In genomic region chr2:215664847-215665525, GRCh38 we compare ENCODE assay signal across 8 cellular contexts.
DNase-seq lines count a peak whose midpoint lies in the region; ATAC-seq and TF ChIP-seq lines count a peak whose summit lies in the region.

No MANE protein-coding gene starts in this region.

- H3K27ac Mint-ChIP-seq in activated CD8-positive, alpha-beta T cell treated with anti-CD3 and anti-CD28 coated beads for 36 hours, result no peak overlapping the region
- H3K27ac Mint-ChIP-seq in activated CD8-positive, alpha-beta T cell treated with anti-CD3 and anti-CD28 coated beads, Interleukin-2, amount 10 ng/mL, durations not matched to agents 7 days and 5 days, result no peak overlapping the region
- no peak overlapping the region for H3K27ac Mint-ChIP-seq in activated naive CD8-positive, alpha-beta T cell treated with anti-CD3 and anti-CD28 coated beads, Interleukin-2, amount 50 U/mL, for 24 hours

- H3K36me3 Mint-ChIP-seq in activated CD8-positive, alpha-beta T cell treated with anti-CD3 and anti-CD28 coated beads for 36 hours (ENCODE audit: low read depth), result no peaks in the 10 kb centered on the region
- H3K36me3 Mint-ChIP-seq in activated CD8-positive, alpha-beta T cell treated with anti-CD3 and anti-CD28 coated beads, Interleukin-2, amount 10 ng/mL, durations not matched to agents 7 days and 5 days (ENCODE audit: low read depth), result no peaks in the 10 kb centered on the region
- no peaks in the 10 kb centered on the region for H3K36me3 Mint-ChIP-seq in activated naive CD8-positive, alpha-beta T cell treated with anti-CD3 and anti-CD28 coated beads, Interleukin-2, amount 50 U/mL, for 24 hours (ENCODE audit: low read depth)

- DNase-seq in activated CD8-positive, alpha-beta T cell treated with anti-CD3 and anti-CD28 coated beads for 36 hours, result no peak
- no peak for DNase-seq in activated CD8-positive, alpha-beta T cell treated with anti-CD3 and anti-CD28 coated beads, Interleukin-2, amount 10 ng/mL, durations not matched to agents 7 days and 5 days
- no peak for DNase-seq in activated naive CD8-positive, alpha-beta T cell treated with anti-CD3 and anti-CD28 coated beads, Interleukin-2, amount 50 U/mL, for 24 hours
- no peak for DNase-seq in mucosa of descending colon
- DNase-seq in stimulated activated CD4-positive, alpha-beta T cell treated with anti-CD3 and anti-CD28 coated beads, Interleukin-4, amount 100 ng/mL, for 1 hour, result no peak

- POLR2A ChIA-PET in activated CD8-positive, alpha-beta T cell treated with anti-CD3 and anti-CD28 coated beads for 36 hours (lab: Charles Lee), result no interaction called here
- POLR2A ChIA-PET in activated CD8-positive, alpha-beta T cell treated with anti-CD3 and anti-CD28 coated beads, Interleukin-2, amount 10 ng/mL, durations not matched to agents 7 days and 5 days (lab: Charles Lee), result no interaction called here

- H3K9me3 ChIP-seq in mucosa of descending colon, result no peaks in the 10 kb centered on the region

- H3K4me1 Mint-ChIP-seq in activated CD8-positive, alpha-beta T cell treated with anti-CD3 and anti-CD28 coated beads for 36 hours (ENCODE audit: low read depth), result peaks cover 5% of the 10 kb centered on the region
- peaks cover 5% of the 10 kb centered on the region for H3K4me1 Mint-ChIP-seq in activated CD8-positive, alpha-beta T cell treated with anti-CD3 and anti-CD28 coated beads, Interleukin-2, amount 10 ng/mL, durations not matched to agents 7 days and 5 days (ENCODE audit: low read depth)
- peaks cover 9% of the 10 kb centered on the region for H3K4me1 Mint-ChIP-seq in activated naive CD8-positive, alpha-beta T cell treated with anti-CD3 and anti-CD28 coated beads, Interleukin-2, amount 50 U/mL, for 24 hours

- peaks cover 1% of the 10 kb centered on the region for H3K27me3 Mint-ChIP-seq in activated CD8-positive, alpha-beta T cell treated with anti-CD3 and anti-CD28 coated beads for 36 hours
- H3K27me3 Mint-ChIP-seq in activated CD8-positive, alpha-beta T cell treated with anti-CD3 and anti-CD28 coated beads, Interleukin-2, amount 10 ng/mL, durations not matched to agents 7 days and 5 days (ENCODE audit: low read depth), result peaks cover 2% of the 10 kb centered on the region
- H3K27me3 Mint-ChIP-seq in activated naive CD8-positive, alpha-beta T cell treated with anti-CD3 and anti-CD28 coated beads, Interleukin-2, amount 50 U/mL, for 24 hours, result peaks cover 11% of the 10 kb centered on the region

- H3K4me3 Mint-ChIP-seq in activated CD8-positive, alpha-beta T cell treated with anti-CD3 and anti-CD28 coated beads for 36 hours, result no peak overlapping the region
- H3K4me3 Mint-ChIP-seq in activated CD8-positive, alpha-beta T cell treated with anti-CD3 and anti-CD28 coated beads, Interleukin-2, amount 10 ng/mL, durations not matched to agents 7 days and 5 days, result no peak overlapping the region
- no peak overlapping the region for H3K4me3 Mint-ChIP-seq in activated naive CD8-positive, alpha-beta T cell treated with anti-CD3 and anti-CD28 coated beads, Interleukin-2, amount 50 U/mL, for 24 hours

- no peaks in the 10 kb centered on the region for H3K9me3 Mint-ChIP-seq in activated CD8-positive, alpha-beta T cell treated with anti-CD3 and anti-CD28 coated beads for 36 hours
- no peaks in the 10 kb centered on the region for H3K9me3 Mint-ChIP-seq in activated CD8-positive, alpha-beta T cell treated with anti-CD3 and anti-CD28 coated beads, Interleukin-2, amount 10 ng/mL, durations not matched to agents 7 days and 5 days (ENCODE audit: insufficient read depth)
- H3K9me3 Mint-ChIP-seq in activated naive CD8-positive, alpha-beta T cell treated with anti-CD3 and anti-CD28 coated beads, Interleukin-2, amount 50 U/mL, for 24 hours, result no peaks in the 10 kb centered on the region

- no peak for TF ChIP-seq CTCF in activated CD8-positive, alpha-beta T cell treated with anti-CD3 and anti-CD28 coated beads for 36 hours (IDR thresholded peaks at IDR 0.05)
- TF ChIP-seq CTCF in mucosa of descending colon (IDR thresholded peaks at IDR 0.05), result no peak

- ATAC-seq in activated CD8-positive, alpha-beta T cell treated with anti-CD3 and anti-CD28 coated beads for 36 hours, result peak; percentile 55
- no peak for ATAC-seq in activated CD8-positive, alpha-beta T cell treated with anti-CD3 and anti-CD28 coated beads, Interleukin-2, amount 10 ng/mL, durations not matched to agents 7 days and 5 days
- ATAC-seq in HG03354 (IDR thresholded peaks at IDR 0.05; ENCODE audit: poor library complexity, severe bottlenecking, unreplicated experiment) (peak; percentile 78), mucosa of descending colon (peak; percentile 61), GM21360 (IDR thresholded peaks at IDR 0.05; ENCODE audit: unreplicated experiment) (no peak), HG02798 (IDR thresholded peaks at IDR 0.05; ENCODE audit: poor library complexity, unreplicated experiment) (no peak)
- peak; percentile 43 for ATAC-seq in activated naive CD8-positive, alpha-beta T cell treated with anti-CD3 and anti-CD28 coated beads, Interleukin-2, amount 50 U/mL, for 24 hours

- intact Hi-C loops in activated CD8-positive, alpha-beta T cell treated with anti-CD3 and anti-CD28 coated beads for 36 hours (cut with micrococcal nuclease), result no loop called here
- intact Hi-C loops in mucosa of descending colon (cut with DNase I, micrococcal nuclease), result loop anchor here in 1 of 2 donors (10.0 kb wide), 1 partner anchor 50 kb away; no protein-coding TSS in a partner anchor

- H3K4me1 ChIP-seq in mucosa of descending colon (ENCODE audit: low read depth), result no peaks in the 10 kb centered on the region

- H3K4me3 ChIP-seq in mucosa of descending colon, result no peak overlapping the region

- CTCF ChIA-PET in activated CD8-positive, alpha-beta T cell treated with anti-CD3 and anti-CD28 coated beads for 36 hours (lab: Charles Lee), result interaction anchor here (1.5 kb wide), 1 partner anchor 12 kb away, joined by 3 read pairs; no protein-coding TSS in a partner anchor
- CTCF ChIA-PET in activated CD8-positive, alpha-beta T cell treated with anti-CD3 and anti-CD28 coated beads, Interleukin-2, amount 10 ng/mL, durations not matched to agents 7 days and 5 days (lab: Charles Lee), result no interaction called here

- H3K36me3 ChIP-seq in mucosa of descending colon (ENCODE audit: low read depth), result no peaks in the 10 kb centered on the region

Comparison
In these comparisons a context has a peak if more than half of its experiments do, and no peak if none do; other contexts are left out.
1. ATAC-seq: peak in activated CD8-positive, alpha-beta T cell treated with anti-CD3 and anti-CD28 coated beads for 36 hours (single experiment), HG03354 (single experiment), activated naive CD8-positive, alpha-beta T cell treated with anti-CD3 and anti-CD28 coated beads, Interleukin-2, amount 50 U/mL, for 24 hours (single experiment) and mucosa of descending colon (single experiment); none in activated CD8-positive, alpha-beta T cell treated with anti-CD3 and anti-CD28 coated beads, Interleukin-2, amount 10 ng/mL, durations not matched to agents 7 days and 5 days (single experiment), GM21360 (single experiment) and HG02798 (single experiment).